In genomic region chr16:66552288-66553143, GRCh38 we compare ENCODE assay signal across 1 cellular context.
TF ChIP-seq lines count a peak whose summit lies in the region.

TSS of gene CKLF (plus strand) at chr16:66552576. CDS start at chr16:66552716, 140 bp downstream.

TF ChIP-seq in HepG2, 621 proteins besides CTCF, POLR2A, EP300 and RAD21 (continued from another document and continues in another):
- TF ChIP-seq TCF12 (IDR thresholded peaks at IDR 0.05) = no peak
- TF ChIP-seq TCF12 (CRISPR knock-in tag; IDR thresholded peaks at IDR 0.05) = no peak; the same call in none of the 2 replicates
- peak; percentile 64 for TF ChIP-seq TBL1XR1 (IDR thresholded peaks at IDR 0.05; ENCODE audit: borderline replicate concordance, low read length, partially characterized antibody)
- TF ChIP-seq ZNF138 (CRISPR knock-in tag; IDR thresholded peaks at IDR 0.05; ENCODE audit: low read depth) = peak; percentile 99
- peak; percentile 99 for TF ChIP-seq ZNF792 (CRISPR knock-in tag; IDR thresholded peaks at IDR 0.05)
- TF ChIP-seq CREM (IDR thresholded peaks at IDR 0.05) = no peak; the same call in 1 of the 2 replicates
- no peak for TF ChIP-seq CREM (CRISPR knock-in tag; IDR thresholded peaks at IDR 0.05)
- TF ChIP-seq KLF6 (CRISPR knock-in tag; IDR thresholded peaks at IDR 0.05) = peak; percentile 98
- TF ChIP-seq ZNF709 (CRISPR knock-in tag; IDR thresholded peaks at IDR 0.05) = peak; percentile 99
- TF ChIP-seq ZC3H4 (CRISPR knock-in tag; IDR thresholded peaks at IDR 0.05; ENCODE audit: borderline replicate concordance) = peak; percentile 23; the same call in 1 of the 2 replicates
- TF ChIP-seq KDM2A (CRISPR knock-in tag; IDR thresholded peaks at IDR 0.05; ENCODE audit: borderline replicate concordance, low read depth) = peak; percentile 90
- TF ChIP-seq DMAP1 (CRISPR knock-in tag; IDR thresholded peaks at IDR 0.05) = peak; percentile 92
- no peak for TF ChIP-seq TRIM24 (CRISPR knock-in tag; IDR thresholded peaks at IDR 0.05)
- peak; percentile 57; the same call in 1 of the 2 replicates for TF ChIP-seq ELF1 (CRISPR knock-in tag; IDR thresholded peaks at IDR 0.05)
- peak; percentile 71 for TF ChIP-seq RARA (CRISPR knock-in tag; IDR thresholded peaks at IDR 0.05)
- TF ChIP-seq ZNF619 (CRISPR knock-in tag; IDR thresholded peaks at IDR 0.05) = peak; percentile 96
- peak; percentile 97; the same call in 1 of the 2 replicates for TF ChIP-seq ZNF318 (CRISPR knock-in tag; IDR thresholded peaks at IDR 0.05)
- no peak for TF ChIP-seq ZBTB8A (CRISPR knock-in tag; IDR thresholded peaks at IDR 0.05; ENCODE audit: borderline replicate concordance, low read depth)
- peak; percentile 97 for TF ChIP-seq PHF8 (CRISPR knock-in tag; IDR thresholded peaks at IDR 0.05)
- no peak for TF ChIP-seq ZKSCAN8 (CRISPR knock-in tag; IDR thresholded peaks at IDR 0.05; ENCODE audit: borderline replicate concordance)
- TF ChIP-seq ZNF597 (CRISPR knock-in tag; IDR thresholded peaks at IDR 0.05) = no peak
- TF ChIP-seq KDM5B (CRISPR knock-in tag; IDR thresholded peaks at IDR 0.05; ENCODE audit: borderline replicate concordance) = peak; percentile 100
- peak; percentile 100 for TF ChIP-seq ATF7-NPFF (CRISPR knock-in tag; IDR thresholded peaks at IDR 0.05; ENCODE audit: low read depth)
- peak; percentile 88 for TF ChIP-seq ZMYM3 (CRISPR knock-in tag; IDR thresholded peaks at IDR 0.05)
- TF ChIP-seq ZBTB21 (CRISPR knock-in tag; IDR thresholded peaks at IDR 0.05) = 0 out of 2 replicates have a peak, but pooled peaks have one; percentile 42
- TF ChIP-seq ZNF260 (CRISPR knock-in tag; IDR thresholded peaks at IDR 0.05; ENCODE audit: borderline replicate concordance, low read depth) = peak; percentile 80; the same call in 1 of the 2 replicates
- peak; percentile 88 for TF ChIP-seq CHD2 (IDR thresholded peaks at IDR 0.05; ENCODE audit: low read depth, low read length)
- TF ChIP-seq, protein P1, sequence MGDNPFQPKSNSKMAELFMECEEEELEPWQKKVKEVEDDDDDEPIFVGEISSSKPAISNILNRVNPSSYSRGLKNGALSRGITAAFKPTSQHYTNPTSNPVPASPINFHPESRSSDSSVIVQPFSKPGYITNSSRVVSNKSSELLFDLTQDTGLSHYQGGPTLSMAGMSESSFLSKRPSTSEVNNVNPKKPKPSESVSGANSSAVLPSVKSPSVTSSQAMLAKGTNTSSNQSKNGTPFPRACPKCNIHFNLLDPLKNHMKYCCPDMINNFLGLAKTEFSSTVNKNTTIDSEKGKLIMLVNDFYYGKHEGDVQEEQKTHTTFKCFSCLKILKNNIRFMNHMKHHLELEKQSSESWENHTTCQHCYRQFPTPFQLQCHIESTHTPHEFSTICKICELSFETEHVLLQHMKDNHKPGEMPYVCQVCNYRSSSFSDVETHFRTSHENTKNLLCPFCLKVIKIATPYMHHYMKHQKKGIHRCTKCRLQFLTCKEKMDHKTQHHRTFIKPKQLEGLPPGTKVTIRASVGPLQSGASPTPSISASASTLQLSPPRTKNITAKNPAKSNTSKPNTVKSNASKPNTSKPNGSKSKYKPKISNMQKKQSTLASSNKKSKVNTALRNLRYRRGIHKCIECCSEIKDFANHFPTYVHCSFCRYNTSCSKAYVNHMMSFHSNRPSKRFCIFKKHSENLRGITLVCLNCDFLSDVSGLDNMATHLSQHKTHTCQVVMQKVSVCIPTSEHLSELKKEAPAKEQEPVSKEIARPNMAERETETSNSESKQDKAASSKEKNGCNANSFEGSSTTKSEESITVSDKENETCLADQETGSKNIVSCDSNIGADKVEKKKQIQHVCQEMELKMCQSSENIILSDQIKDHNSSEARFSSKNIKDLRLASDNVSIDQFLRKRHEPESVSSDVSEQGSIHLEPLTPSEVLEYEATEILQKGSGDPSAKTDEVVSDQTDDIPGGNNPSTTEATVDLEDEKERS (CRISPR knock-in tag; IDR thresholded peaks at IDR 0.05) = peak; percentile 98
- peak; percentile 96; the same call in 1 of the 2 replicates for TF ChIP-seq HOXA7 (CRISPR knock-in tag; IDR thresholded peaks at IDR 0.05)
- TF ChIP-seq TEAD2 (CRISPR knock-in tag; IDR thresholded peaks at IDR 0.05) = peak; percentile 52
- TF ChIP-seq REXO4 (CRISPR knock-in tag; IDR thresholded peaks at IDR 0.05; ENCODE audit: borderline replicate concordance) = peak; percentile 95; the same call in 1 of the 2 replicates
- peak; percentile 96 for TF ChIP-seq IRF1 (CRISPR knock-in tag; IDR thresholded peaks at IDR 0.05; ENCODE audit: low read depth)
- TF ChIP-seq, protein P2, sequence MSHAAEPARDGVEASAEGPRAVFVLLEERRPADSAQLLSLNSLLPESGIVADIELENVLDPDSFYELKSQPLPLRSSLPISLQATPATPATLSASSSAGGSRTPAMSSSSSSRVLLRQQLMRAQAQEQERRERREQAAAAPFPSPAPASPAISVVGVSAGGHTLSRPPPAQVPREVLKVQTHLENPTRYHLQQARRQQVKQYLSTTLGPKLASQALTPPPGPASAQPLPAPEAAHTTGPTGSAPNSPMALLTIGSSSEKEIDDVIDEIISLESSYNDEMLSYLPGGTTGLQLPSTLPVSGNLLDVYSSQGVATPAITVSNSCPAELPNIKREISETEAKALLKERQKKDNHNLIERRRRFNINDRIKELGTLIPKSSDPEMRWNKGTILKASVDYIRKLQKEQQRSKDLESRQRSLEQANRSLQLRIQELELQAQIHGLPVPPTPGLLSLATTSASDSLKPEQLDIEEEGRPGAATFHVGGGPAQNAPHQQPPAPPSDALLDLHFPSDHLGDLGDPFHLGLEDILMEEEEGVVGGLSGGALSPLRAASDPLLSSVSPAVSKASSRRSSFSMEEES (CRISPR knock-in tag; IDR thresholded peaks at IDR 0.05) = peak; percentile 84
- peak; percentile 78 for TF ChIP-seq ZEB1 (IDR thresholded peaks at IDR 0.05; ENCODE audit: insufficient replicate concordance, low read depth)
- TF ChIP-seq ZBTB33 (CRISPR knock-in tag; IDR thresholded peaks at IDR 0.05) = peak; percentile 74
- no peak for TF ChIP-seq ZNF12 (CRISPR knock-in tag; IDR thresholded peaks at IDR 0.05)
- TF ChIP-seq, protein P3, sequence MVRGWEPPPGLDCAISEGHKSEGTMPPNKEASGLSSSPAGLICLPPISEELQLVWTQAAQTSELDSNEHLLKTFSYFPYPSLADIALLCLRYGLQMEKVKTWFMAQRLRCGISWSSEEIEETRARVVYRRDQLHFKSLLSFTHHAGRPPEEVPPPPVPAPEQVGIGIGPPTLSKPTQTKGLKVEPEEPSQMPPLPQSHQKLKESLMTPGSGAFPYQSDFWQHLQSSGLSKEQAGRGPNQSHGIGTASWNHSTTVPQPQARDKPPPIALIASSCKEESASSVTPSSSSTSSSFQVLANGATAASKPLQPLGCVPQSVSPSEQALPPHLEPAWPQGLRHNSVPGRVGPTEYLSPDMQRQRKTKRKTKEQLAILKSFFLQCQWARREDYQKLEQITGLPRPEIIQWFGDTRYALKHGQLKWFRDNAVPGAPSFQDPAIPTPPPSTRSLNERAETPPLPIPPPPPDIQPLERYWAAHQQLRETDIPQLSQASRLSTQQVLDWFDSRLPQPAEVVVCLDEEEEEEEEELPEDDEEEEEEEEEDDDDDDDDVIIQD (CRISPR knock-in tag; IDR thresholded peaks at IDR 0.05; ENCODE audit: low read depth) = 0 out of 2 replicates have a peak, but pooled peaks have one; percentile 22
- no peak; the same call in 1 of the 2 replicates for TF ChIP-seq PAF1 (CRISPR knock-in tag; IDR thresholded peaks at IDR 0.05)
- peak; percentile 99 for TF ChIP-seq SMAD9 (CRISPR knock-in tag; IDR thresholded peaks at IDR 0.05)
- TF ChIP-seq HMGA1 (CRISPR knock-in tag; conservative IDR thresholded peaks at IDR 0.05) = no peak
- TF ChIP-seq ZNF616 (CRISPR knock-in tag; IDR thresholded peaks at IDR 0.05; ENCODE audit: low read depth) = peak; percentile 98
- TF ChIP-seq KLF9 (CRISPR knock-in tag; IDR thresholded peaks at IDR 0.05; ENCODE audit: low read depth) = peak; percentile 90; the same call in 1 of the 2 replicates
